In genomic region chr1:234676103-234676594, GRCh38 we compare ENCODE assay signal across 1 cellular context.
TF ChIP-seq lines count a peak whose summit lies in the region.

No MANE protein-coding gene starts in this region.

TF ChIP-seq in GM12878, 131 proteins besides CTCF, POLR2A, EP300 and RAD21 (continued from another document):
- TF ChIP-seq NKRF (conservative IDR thresholded peaks at IDR 0.05) (no peak), SIX5 (IDR thresholded peaks at IDR 0.05; ENCODE audit: low read depth, low read length, severe bottlenecking) (peak; percentile 79), CREB1 (IDR thresholded peaks at IDR 0.05; ENCODE audit: low read depth) (0 out of 2 replicates have a peak, but pooled peaks have one; percentile 18), PAX8 (IDR thresholded peaks at IDR 0.05) (no peak), SPI1 (IDR thresholded peaks at IDR 0.05; ENCODE audit: borderline replicate concordance, insufficient read depth, low read depth, low read length) (peak; percentile 35; the same call in 1 of the 2 replicates), NBN (IDR thresholded peaks at IDR 0.05) (0 out of 2 replicates have a peak, but pooled peaks have one; percentile 27), IKZF2 (IDR thresholded peaks at IDR 0.05) (peak; percentile 51 to 62; a peak in 2 of 4 replicates), STAT1 (conservative IDR thresholded peaks at IDR 0.05) (0 out of 2 replicates have a peak, but pooled peaks have one; percentile 63), RELA (IDR thresholded peaks at IDR 0.05; ENCODE audit: borderline replicate concordance, partially characterized antibody) (peak; percentile 72)
- TF ChIP-seq, protein P1, sequence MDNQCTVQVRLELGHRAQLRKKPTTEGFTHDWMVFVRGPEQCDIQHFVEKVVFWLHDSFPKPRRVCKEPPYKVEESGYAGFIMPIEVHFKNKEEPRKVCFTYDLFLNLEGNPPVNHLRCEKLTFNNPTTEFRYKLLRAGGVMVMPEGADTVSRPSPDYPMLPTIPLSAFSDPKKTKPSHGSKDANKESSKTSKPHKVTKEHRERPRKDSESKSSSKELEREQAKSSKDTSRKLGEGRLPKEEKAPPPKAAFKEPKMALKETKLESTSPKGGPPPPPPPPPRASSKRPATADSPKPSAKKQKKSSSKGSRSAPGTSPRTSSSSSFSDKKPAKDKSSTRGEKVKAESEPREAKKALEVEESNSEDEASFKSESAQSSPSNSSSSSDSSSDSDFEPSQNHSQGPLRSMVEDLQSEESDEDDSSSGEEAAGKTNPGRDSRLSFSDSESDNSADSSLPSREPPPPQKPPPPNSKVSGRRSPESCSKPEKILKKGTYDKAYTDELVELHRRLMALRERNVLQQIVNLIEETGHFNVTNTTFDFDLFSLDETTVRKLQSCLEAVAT (IDR thresholded peaks at IDR 0.05) = peak; percentile 58; the same call in 1 of the 2 replicates
